ENCODE assay signal across 11 cellular contexts in genomic region chr6:44225579-44226325, GRCh38. TPM values are rescaled to one million over a fixed set of nuclear protein-coding genes. Genes with fewer than 3 reads are reported as not detected.
DNase-seq lines count a peak whose midpoint lies in the region; ATAC-seq and TF ChIP-seq lines count a peak whose summit lies in the region.
"Had no signal": no experiment of that assay in that cellular context is flagged by ENCODE, and none has a peak within 500 bp of the region (broad histone marks: within the 10 kb centered on the region; RNA-seq: fewer than 3 reads in every experiment).

No MANE protein-coding gene starts in this region.

- peaks cover 41% of the 10 kb centered on the region for H3K36me3 ChIP-seq in OCI-LY3 (replicated peaks; ENCODE audit: low read depth, low read length)
- peaks cover 1% of the 10 kb centered on the region for H3K36me3 ChIP-seq in endodermal cell (ENCODE audit: control insufficient read depth, insufficient read depth, low read length)

- DNase-seq in NCI-H1417 (lab: John Stamatoyannopoulos, UW) (peak in 2 of 3 experiments; percentile 12 to 30), NCI-H1417 treated with DMSO at 0.1 percent for 48 hours (lab: John Stamatoyannopoulos, UW) (no peak), endodermal cell (peak; percentile 49), skeletal muscle cell (ENCODE audit: low read depth) (no peak), anterior cingulate cortex (lab: John Stamatoyannopoulos, UW) (no peak), DMS79 treated with DMSO at 0.1 percent for 48 hours (lab: John Stamatoyannopoulos, UW) (no peak)
- DNase-seq: activated CD4-positive, CD25-positive, alpha-beta regulatory T cell treated with anti-CD3 and anti-CD28 coated beads, Interleukin-2, amount 50 U/mL, for 72 hours; NCI-H2227 treated with DMSO at 0.1 percent for 48 hours had no signal

- peak overlapping the region; percentile 45 for H3K4me2 ChIP-seq in OCI-LY3 (ENCODE audit: low read length)

- ATAC-seq in HG02970 (IDR thresholded peaks at IDR 0.05; ENCODE audit: low FRiP score, unreplicated experiment) = no peak

- H2AFZ ChIP-seq in OCI-LY3 (ENCODE audit: low read depth, low read length) = no peak overlapping the region

- H3K9me3 ChIP-seq in OCI-LY3 (ENCODE audit: insufficient read depth, low read length) (no peaks in the 10 kb centered on the region), endodermal cell (ENCODE audit: control insufficient read depth, low read length) (no peaks in the 10 kb centered on the region)

- WGBS in endodermal cell (ENCODE audit: insufficient coverage in 1 of 2, insufficient read length in 1 of 2), 2 experiments = 75 to 79% methylated on average over 5 to 8 of the region's 8 CpGs

- H3K4me3 Mint-ChIP-seq in endodermal cell = peak overlapping the region; percentile 76

- H3K4me3 ChIP-seq in OCI-LY3 (ENCODE audit: low read length) (peak overlapping the region; percentile 83; the same call in 1 of the 2 replicates), endodermal cell (ENCODE audit: low read length) (no peak overlapping the region), skeletal muscle cell (ENCODE audit: low read depth, low read length) (peak overlapping the region; percentile 6)

- H3K27me3 Mint-ChIP-seq in endodermal cell (ENCODE audit: insufficient read depth) = no peaks in the 10 kb centered on the region

- H3K27me3 ChIP-seq in OCI-LY3 (ENCODE audit: low read depth, low read length) = no peaks in the 10 kb centered on the region
- no peaks in the 10 kb centered on the region for H3K27me3 ChIP-seq in endodermal cell (ENCODE audit: control insufficient read depth, insufficient read depth, low read length, poor library complexity, severe bottlenecking)

- H3K27ac ChIP-seq in OCI-LY3 (ENCODE audit: low read length) (peak overlapping the region; percentile 36), endodermal cell (ENCODE audit: low read depth, low read length) (no peak overlapping the region)

- peaks cover 45% of the 10 kb centered on the region for H4K20me1 ChIP-seq in OCI-LY3 (ENCODE audit: insufficient read depth, low read length)

- peaks cover 40% of the 10 kb centered on the region for H3K4me1 Mint-ChIP-seq in endodermal cell

- peaks cover 19% of the 10 kb centered on the region for H3K36me3 Mint-ChIP-seq in endodermal cell (ENCODE audit: low read depth)

- peak overlapping the region; percentile 2; the same call in 1 of the 2 replicates for H3K9ac ChIP-seq in OCI-LY3 (ENCODE audit: low read length)
- no peak overlapping the region for H3K9ac ChIP-seq in endodermal cell (ENCODE audit: extremely low read depth, low read length, poor library complexity, severe bottlenecking)

- H3K4me1 ChIP-seq in OCI-LY3 (ENCODE audit: low read length) = peaks cover 44% of the 10 kb centered on the region
- H3K4me1 ChIP-seq in endodermal cell (ENCODE audit: control insufficient read depth, insufficient read depth, low read length) = peaks cover 14% of the 10 kb centered on the region

- no peak overlapping the region for H3K27ac Mint-ChIP-seq in endodermal cell

- TF ChIP-seq CTCF in OCI-LY3 (IDR thresholded peaks at IDR 0.05; ENCODE audit: low read depth, low read length) (no peak), endodermal cell (conservative IDR thresholded peaks at IDR 0.05) (no peak)

- H3K79me2 ChIP-seq in OCI-LY3 (ENCODE audit: low read length) = peaks cover 57% of the 10 kb centered on the region

- no peaks in the 10 kb centered on the region for H3K9me3 Mint-ChIP-seq in endodermal cell

RNA-seq across cellular contexts. Expression of gene SLC29A1, which starts 2.4 kb away (rescaled TPM):
- 100 to 1,000 TPM; 129 to 155 TPM for total RNA-seq in endodermal cell
- 65.0 TPM for polyA plus RNA-seq in endodermal cell (2013, experiment 1 of 2)
- 58.4 TPM for polyA plus RNA-seq in endodermal cell (2013, experiment 2 of 2)

RNA-seq across cellular contexts. Expression of gene MYMX, which starts 9.0 kb away (rescaled TPM):
- 1 to 10 TPM; 1.7 to 1.8 TPM for total RNA-seq in endodermal cell
- polyA plus RNA-seq in endodermal cell (2013, experiment 1 of 2) = 1.1 TPM
- polyA plus RNA-seq in endodermal cell (2013, experiment 2 of 2) = 0.83 TPM
- total RNA-seq: cerebellum had no signal

RNA-seq across cellular contexts. Expression of gene HSP90AB1, which starts 21.1 kb away (rescaled TPM):
- 1,000 to 10,000 TPM; 1,356 to 1,422 TPM for total RNA-seq in endodermal cell
- 1,137 TPM for polyA plus RNA-seq in endodermal cell (2013, experiment 1 of 2)
- 1,046 TPM for polyA plus RNA-seq in endodermal cell (2013, experiment 2 of 2)

RNA-seq across cellular contexts. Expression of gene SLC35B2, which starts 31.6 kb away (rescaled TPM):
- total RNA-seq in endodermal cell = 10 to 100 TPM; 52.5 to 54.3 TPM
- 42.1 TPM for polyA plus RNA-seq in endodermal cell (2013, experiment 1 of 2)
- polyA plus RNA-seq in endodermal cell (2013, experiment 2 of 2) = 39.6 TPM

RNA-seq across cellular contexts. Expression of gene NFKBIE, which starts 39.6 kb away (rescaled TPM):
- total RNA-seq in endodermal cell = 10 to 100 TPM in 1 of 2 donors, 1 to 10 TPM in 1; 8.3 to 11.0 TPM
- polyA plus RNA-seq in endodermal cell (2013, experiment 1 of 2) = 8.9 TPM
- polyA plus RNA-seq in endodermal cell (2013, experiment 2 of 2) = 5.6 TPM

Comparison
In these comparisons a context has a peak if more than half of its experiments do, and no peak if none do; other contexts are left out.
1. DNase-seq: peak in NCI-H1417 (2 of 3) and endodermal cell (single experiment); none in NCI-H1417 treated with DMSO at 0.1 percent for 48 hours (single experiment), skeletal muscle cell (single experiment), anterior cingulate cortex (0 of 58) and DMS79 treated with DMSO at 0.1 percent for 48 hours (single experiment).